ENCODE assay signal across 27 cellular contexts in the genomic region with DNA sequence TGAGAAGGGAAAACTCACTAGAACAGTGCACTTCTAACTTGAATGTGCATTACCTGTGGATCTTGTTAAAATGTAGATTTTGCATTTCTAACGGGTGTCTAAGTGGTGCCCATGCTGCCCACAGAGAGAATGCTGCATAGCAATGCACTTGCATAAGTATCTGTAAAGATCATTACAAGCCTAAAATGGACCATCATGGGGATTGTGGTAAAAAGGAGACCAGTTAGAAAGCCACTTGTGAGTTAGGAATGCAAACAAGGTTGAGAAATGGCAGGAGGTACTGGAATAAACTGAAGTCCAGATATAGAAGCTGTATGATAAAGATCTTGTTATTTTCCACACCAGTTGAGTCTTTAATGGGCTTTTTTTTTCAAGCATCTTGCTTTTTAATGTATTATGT. TPM values are rescaled to one million over a fixed set of nuclear protein-coding genes. Genes with fewer than 3 reads are reported as not detected.
"Had no signal": no experiment of that assay in that cellular context is flagged by ENCODE, and none has a peak within 500 bp of the region (broad histone marks: within the 10 kb centered on the region; RNA-seq: fewer than 3 reads in every experiment).

No MANE protein-coding gene starts in this region.

- H3K4me3 ChIP-seq: colonic mucosa, coronary artery, dorsolateral prefrontal cortex, esophagus muscularis mucosa, esophagus squamous epithelium, gastrocnemius medialis, gastroesophageal sphincter, heart left ventricle, heart right ventricle had no signal

- H3K4me1 ChIP-seq: colonic mucosa, esophagus muscularis mucosa, esophagus squamous epithelium, foreskin keratinocyte, gastrocnemius medialis, heart left ventricle, heart right ventricle had no signal

- H3K9me3 ChIP-seq: colonic mucosa, esophagus muscularis mucosa, esophagus squamous epithelium, gastrocnemius medialis, gastroesophageal sphincter, heart left ventricle, heart right ventricle had no signal

- H3K27me3 ChIP-seq: colonic mucosa, esophagus muscularis mucosa, esophagus squamous epithelium, foreskin keratinocyte, gastrocnemius medialis, gastroesophageal sphincter had no signal

- DNase-seq: colonic mucosa; cortex of kidney; dermis blood vessel endothelial cell; dorsolateral prefrontal cortex; effector CD4-positive, alpha-beta T cell; effector CD8-positive, alpha-beta T cell; effector memory CD4-positive, alpha-beta T cell; effector memory CD8-positive, alpha-beta T cell; endodermal cell; erythroblast; esophagus squamous epithelium; foreskin fibroblast; foreskin keratinocyte; foreskin melanocyte; gastrocnemius medialis; glutamatergic neuron; head of caudate nucleus; heart left ventricle; heart right ventricle had no signal

- H3K36me3 ChIP-seq: colonic mucosa, esophagus muscularis mucosa, esophagus squamous epithelium, gastrocnemius medialis, gastroesophageal sphincter, heart left ventricle, heart right ventricle had no signal

- H3K27ac ChIP-seq: colonic mucosa, coronary artery, dorsolateral prefrontal cortex, epithelial cell of prostate, esophagus muscularis mucosa, esophagus squamous epithelium, foreskin keratinocyte, gastrocnemius medialis, gastroesophageal sphincter, heart left ventricle, heart right ventricle had no signal

RNA-seq across cellular contexts. Expression of a gene that starts 18.8 kb away (rescaled TPM):
- total RNA-seq: dermis microvascular lymphatic vessel endothelial cell, endodermal cell, endothelial cell of umbilical vein, fibroblast of lung, foreskin keratinocyte, glomerular endothelial cell had no signal
- polyA plus RNA-seq: endothelial cell of umbilical vein, fibroblast of lung, foreskin keratinocyte had no signal
